Comparison of ENCODE assay signal across 8 cellular contexts in genomic region chr19:36849701-36850645, GRCh38. TPM values are rescaled to one million over a fixed set of nuclear protein-coding genes. Genes with fewer than 3 reads are reported as not detected.
DNase-seq lines count a peak whose midpoint lies in the region; ATAC-seq and TF ChIP-seq lines count a peak whose summit lies in the region.

No MANE protein-coding gene starts in this region.

- H3K4me3 ChIP-seq in AG04450 (ENCODE audit: low read depth, low read length) (peak overlapping the region; percentile 100), choroid plexus epithelial cell (ENCODE audit: low read depth, low read length) (peak overlapping the region; percentile 99)

- H3K9me3 ChIP-seq in AG04450 (ENCODE audit: control insufficient read depth, insufficient read depth, low read length), result peaks cover 22% of the 10 kb centered on the region

- peak overlapping the region; percentile 61 for H3K27ac ChIP-seq in AG04450 (ENCODE audit: low read depth, low read length)

- no peaks in the 10 kb centered on the region for H3K27me3 ChIP-seq in AG04450 (ENCODE audit: control insufficient read depth, insufficient read depth, low read length)

- CTCF ChIA-PET in AG04450 (lab: Charles Lee), result interaction anchor here (0.5 kb wide), 1 partner anchor 305 kb away, joined by 3 read pairs; no protein-coding TSS in a partner anchor

- POLR2A ChIA-PET in AG04450 (lab: Yijun Ruan, JAX), result interaction anchor here (0.5 to 1.6 kb wide), 10 partner anchors 9 to 848 kb away, joined by 3 to 29 read pairs (median 3); partner anchors contain the start of genes ZNF585A and ZNF790

- ATAC-seq in GM18873 (IDR thresholded peaks at IDR 0.05; ENCODE audit: low FRiP score, unreplicated experiment) (peak; percentile 68), HG03139 (IDR thresholded peaks at IDR 0.05; ENCODE audit: unreplicated experiment) (peak; percentile 70)

- no peak for TF ChIP-seq CTCF in AG04450 (IDR thresholded peaks at IDR 0.05; ENCODE audit: low read depth, low read length)
- TF ChIP-seq CTCF in choroid plexus epithelial cell (conservative IDR thresholded peaks at IDR 0.05; ENCODE audit: low read depth, low read length), result no peak

- DNase-seq in AG04450 (ENCODE audit: low read depth, low spot score), result peak; percentile 67
- DNase-seq in NCI-H345 treated with DMSO at 0.1 percent for 48 hours (lab: John Stamatoyannopoulos, UW; ENCODE audit: unreplicated experiment), result peak; percentile 99
- peak; percentile 75 to 76 for DNase-seq in activated CD4-positive, alpha-beta T cell treated with anti-CD3 and anti-CD28 coated beads for 24 hours (ENCODE audit: low read depth in 2 of 2)
- peak; percentile 93 for DNase-seq in choroid plexus epithelial cell (ENCODE audit: low read depth)
- DNase-seq in kidney glomerular epithelial cell (lab: John Stamatoyannopoulos, UW), result peak; percentile 79
- DNase-seq in stimulated activated CD4-positive, alpha-beta T cell treated with anti-CD3 and anti-CD28 coated beads, Interleukin-15, amount 100 ng/mL, for 24 hours, result peak; percentile 91

RNA-seq across cellular contexts. Expression of gene ZNF345, which starts 0.7 kb away (rescaled TPM):
- polyA plus RNA-seq in AG04450 (2011; rRNA removed), result 2.3 and 2.6 TPM in 2 replicates
- 2.1 and 3.5 TPM in 2 replicates for polyA minus RNA-seq in AG04450 (2011; rRNA and poly(A)+ RNA removed)

RNA-seq across cellular contexts. Expression of gene ZNF790, which starts 11.8 kb away (rescaled TPM):
- 2.6 and 4.1 TPM in 2 replicates for polyA plus RNA-seq in AG04450 (2011; rRNA removed)
- 3.7 and 3.9 TPM in 2 replicates for polyA minus RNA-seq in AG04450 (2011; rRNA and poly(A)+ RNA removed)

Comparison
In these comparisons a context has a peak if more than half of its experiments do, and no peak if none do; other contexts are left out.
1. Peak in every context shown above with its lines: DNase-seq, ATAC-seq, H3K4me3 ChIP-seq and H3K27ac ChIP-seq.